In the genomic region with DNA sequence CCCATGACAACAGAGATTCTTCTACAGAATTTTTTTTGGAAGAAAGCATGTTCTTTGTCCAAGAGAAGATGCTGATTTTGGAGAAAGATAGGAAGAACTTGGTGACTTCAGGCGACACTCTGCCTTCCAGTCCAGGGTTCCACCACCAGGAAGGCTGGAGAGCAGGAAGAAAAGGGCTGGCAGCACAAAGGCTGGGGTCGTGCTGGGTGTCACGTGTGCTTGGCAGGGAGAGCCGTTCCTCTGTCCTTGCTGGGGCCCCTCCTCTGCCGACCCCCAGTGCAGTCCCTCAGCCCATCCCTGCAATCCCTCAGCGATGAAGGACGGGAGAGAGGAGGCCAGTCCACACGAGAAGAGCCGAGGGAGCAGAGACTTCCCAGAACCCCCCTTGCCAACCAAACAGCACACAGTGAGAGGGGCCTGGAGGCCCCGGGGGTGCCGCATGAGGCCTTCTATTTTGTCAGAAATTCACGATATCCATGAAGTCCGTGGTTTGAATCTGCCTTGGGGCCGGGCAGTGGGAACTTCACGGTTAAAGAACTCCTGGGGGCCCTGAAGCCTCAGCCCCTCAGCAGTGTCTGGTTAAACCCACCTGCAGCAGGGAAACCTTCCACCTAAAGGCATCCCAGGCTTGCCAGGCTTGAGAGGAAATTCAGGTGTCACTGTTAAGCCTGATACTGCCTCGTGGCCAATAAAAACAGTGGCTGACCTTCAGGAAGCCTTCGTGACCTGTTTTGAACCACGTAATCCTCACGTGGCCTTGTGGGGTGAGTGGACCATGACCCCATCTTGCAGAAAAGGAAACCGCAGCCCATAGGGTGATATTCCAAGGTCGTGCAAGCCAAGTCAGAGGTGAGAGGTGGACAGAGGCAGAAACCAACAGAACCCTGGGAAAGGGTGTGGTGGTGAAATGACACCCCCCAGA, we compare ENCODE assay signal across 1 cellular context.
TF ChIP-seq lines count a peak whose summit lies in the region.

No MANE protein-coding gene starts in this region.

TF ChIP-seq in HepG2, 621 proteins besides CTCF, POLR2A, EP300 and RAD21 (continued from another document and continues in another):
- TF ChIP-seq TFE3 (CRISPR knock-in tag; IDR thresholded peaks at IDR 0.05) (peak; percentile 91), BATF2 (CRISPR knock-in tag; IDR thresholded peaks at IDR 0.05) (no peak), PHF8 (CRISPR knock-in tag; IDR thresholded peaks at IDR 0.05) (no peak; the same call in 1 of the 2 replicates), MAFG (CRISPR knock-in tag; IDR thresholded peaks at IDR 0.05) (no peak), ZNF430 (CRISPR knock-in tag; IDR thresholded peaks at IDR 0.05) (peak; percentile 89; the same call in 1 of the 2 replicates), ZNF143 (CRISPR knock-in tag; IDR thresholded peaks at IDR 0.05) (peak; percentile 49), THAP8 (CRISPR knock-in tag; IDR thresholded peaks at IDR 0.05; ENCODE audit: borderline replicate concordance) (no peak), XRCC5 (optimal IDR thresholded peaks at IDR 0.05; ENCODE audit: low read length) (no peak), THAP7 (CRISPR knock-in tag; IDR thresholded peaks at IDR 0.05) (peak; percentile 72; the same call in 1 of the 2 replicates), ZFP37 (CRISPR knock-in tag; IDR thresholded peaks at IDR 0.05; ENCODE audit: borderline replicate concordance) (peak; percentile 43; the same call in 1 of the 2 replicates), BORCS8-MEF2B (CRISPR knock-in tag; IDR thresholded peaks at IDR 0.05) (no peak), ARHGAP35 (CRISPR knock-in tag; IDR thresholded peaks at IDR 0.05; ENCODE audit: borderline replicate concordance) (no peak), ZNF766 (CRISPR knock-in tag; IDR thresholded peaks at IDR 0.05; ENCODE audit: borderline replicate concordance) (peak; percentile 51; the same call in 1 of the 2 replicates), HOXA3 (CRISPR knock-in tag; IDR thresholded peaks at IDR 0.05) (peak; percentile 75; the same call in 1 of the 2 replicates), KMT2B (CRISPR knock-in tag; IDR thresholded peaks at IDR 0.05) (no peak), REL (CRISPR knock-in tag; conservative IDR thresholded peaks at IDR 0.05) (no peak), NR2F6 (IDR thresholded peaks at IDR 0.05) (peak; percentile 82), NR2F6 (CRISPR knock-in tag; IDR thresholded peaks at IDR 0.05) (peak; percentile 94), SMAD1 (CRISPR knock-in tag; IDR thresholded peaks at IDR 0.05; ENCODE audit: borderline replicate concordance, low read depth) (0 out of 2 replicates have a peak, but pooled peaks have one; percentile 46), NR2F1 (CRISPR knock-in tag; IDR thresholded peaks at IDR 0.05) (peak; percentile 52 to 90; a peak in 2 of 4 replicates), ZNF331 (CRISPR knock-in tag; IDR thresholded peaks at IDR 0.05) (peak; percentile 48; the same call in 1 of the 2 replicates), RXRA (CRISPR knock-in tag; IDR thresholded peaks at IDR 0.05) (peak; percentile 76; the same call in 1 of the 2 replicates), MAZ (IDR thresholded peaks at IDR 0.05; ENCODE audit: borderline replicate concordance, low read depth, low read length) (no peak), MAZ (CRISPR knock-in tag; IDR thresholded peaks at IDR 0.05; ENCODE audit: low read depth) (peak; percentile 45; the same call in 1 of the 2 replicates), IRF2 (CRISPR knock-in tag; IDR thresholded peaks at IDR 0.05) (peak; percentile 66), FOXP1 (IDR thresholded peaks at IDR 0.05) (no peak), FOXP1 (CRISPR knock-in tag; IDR thresholded peaks at IDR 0.05) (peak; percentile 60), ZZZ3 (CRISPR knock-in tag; IDR thresholded peaks at IDR 0.05; ENCODE audit: borderline replicate concordance) (no peak), ZSCAN9 (CRISPR knock-in tag; IDR thresholded peaks at IDR 0.05; ENCODE audit: borderline replicate concordance) (0 out of 2 replicates have a peak, but pooled peaks have one; percentile 44), MEIS2 (CRISPR knock-in tag; IDR thresholded peaks at IDR 0.05) (peak; percentile 44; the same call in 1 of the 2 replicates), CCAR2 (optimal IDR thresholded peaks at IDR 0.05; ENCODE audit: low read depth, low read length) (no peak), MEIS1 (CRISPR knock-in tag; IDR thresholded peaks at IDR 0.05; ENCODE audit: borderline replicate concordance) (0 out of 2 replicates have a peak, but pooled peaks have one; percentile 33), SOX5 (CRISPR knock-in tag; IDR thresholded peaks at IDR 0.05; ENCODE audit: borderline replicate concordance) (peak; percentile 80; the same call in 1 of the 2 replicates)
- TF ChIP-seq, protein P1, sequence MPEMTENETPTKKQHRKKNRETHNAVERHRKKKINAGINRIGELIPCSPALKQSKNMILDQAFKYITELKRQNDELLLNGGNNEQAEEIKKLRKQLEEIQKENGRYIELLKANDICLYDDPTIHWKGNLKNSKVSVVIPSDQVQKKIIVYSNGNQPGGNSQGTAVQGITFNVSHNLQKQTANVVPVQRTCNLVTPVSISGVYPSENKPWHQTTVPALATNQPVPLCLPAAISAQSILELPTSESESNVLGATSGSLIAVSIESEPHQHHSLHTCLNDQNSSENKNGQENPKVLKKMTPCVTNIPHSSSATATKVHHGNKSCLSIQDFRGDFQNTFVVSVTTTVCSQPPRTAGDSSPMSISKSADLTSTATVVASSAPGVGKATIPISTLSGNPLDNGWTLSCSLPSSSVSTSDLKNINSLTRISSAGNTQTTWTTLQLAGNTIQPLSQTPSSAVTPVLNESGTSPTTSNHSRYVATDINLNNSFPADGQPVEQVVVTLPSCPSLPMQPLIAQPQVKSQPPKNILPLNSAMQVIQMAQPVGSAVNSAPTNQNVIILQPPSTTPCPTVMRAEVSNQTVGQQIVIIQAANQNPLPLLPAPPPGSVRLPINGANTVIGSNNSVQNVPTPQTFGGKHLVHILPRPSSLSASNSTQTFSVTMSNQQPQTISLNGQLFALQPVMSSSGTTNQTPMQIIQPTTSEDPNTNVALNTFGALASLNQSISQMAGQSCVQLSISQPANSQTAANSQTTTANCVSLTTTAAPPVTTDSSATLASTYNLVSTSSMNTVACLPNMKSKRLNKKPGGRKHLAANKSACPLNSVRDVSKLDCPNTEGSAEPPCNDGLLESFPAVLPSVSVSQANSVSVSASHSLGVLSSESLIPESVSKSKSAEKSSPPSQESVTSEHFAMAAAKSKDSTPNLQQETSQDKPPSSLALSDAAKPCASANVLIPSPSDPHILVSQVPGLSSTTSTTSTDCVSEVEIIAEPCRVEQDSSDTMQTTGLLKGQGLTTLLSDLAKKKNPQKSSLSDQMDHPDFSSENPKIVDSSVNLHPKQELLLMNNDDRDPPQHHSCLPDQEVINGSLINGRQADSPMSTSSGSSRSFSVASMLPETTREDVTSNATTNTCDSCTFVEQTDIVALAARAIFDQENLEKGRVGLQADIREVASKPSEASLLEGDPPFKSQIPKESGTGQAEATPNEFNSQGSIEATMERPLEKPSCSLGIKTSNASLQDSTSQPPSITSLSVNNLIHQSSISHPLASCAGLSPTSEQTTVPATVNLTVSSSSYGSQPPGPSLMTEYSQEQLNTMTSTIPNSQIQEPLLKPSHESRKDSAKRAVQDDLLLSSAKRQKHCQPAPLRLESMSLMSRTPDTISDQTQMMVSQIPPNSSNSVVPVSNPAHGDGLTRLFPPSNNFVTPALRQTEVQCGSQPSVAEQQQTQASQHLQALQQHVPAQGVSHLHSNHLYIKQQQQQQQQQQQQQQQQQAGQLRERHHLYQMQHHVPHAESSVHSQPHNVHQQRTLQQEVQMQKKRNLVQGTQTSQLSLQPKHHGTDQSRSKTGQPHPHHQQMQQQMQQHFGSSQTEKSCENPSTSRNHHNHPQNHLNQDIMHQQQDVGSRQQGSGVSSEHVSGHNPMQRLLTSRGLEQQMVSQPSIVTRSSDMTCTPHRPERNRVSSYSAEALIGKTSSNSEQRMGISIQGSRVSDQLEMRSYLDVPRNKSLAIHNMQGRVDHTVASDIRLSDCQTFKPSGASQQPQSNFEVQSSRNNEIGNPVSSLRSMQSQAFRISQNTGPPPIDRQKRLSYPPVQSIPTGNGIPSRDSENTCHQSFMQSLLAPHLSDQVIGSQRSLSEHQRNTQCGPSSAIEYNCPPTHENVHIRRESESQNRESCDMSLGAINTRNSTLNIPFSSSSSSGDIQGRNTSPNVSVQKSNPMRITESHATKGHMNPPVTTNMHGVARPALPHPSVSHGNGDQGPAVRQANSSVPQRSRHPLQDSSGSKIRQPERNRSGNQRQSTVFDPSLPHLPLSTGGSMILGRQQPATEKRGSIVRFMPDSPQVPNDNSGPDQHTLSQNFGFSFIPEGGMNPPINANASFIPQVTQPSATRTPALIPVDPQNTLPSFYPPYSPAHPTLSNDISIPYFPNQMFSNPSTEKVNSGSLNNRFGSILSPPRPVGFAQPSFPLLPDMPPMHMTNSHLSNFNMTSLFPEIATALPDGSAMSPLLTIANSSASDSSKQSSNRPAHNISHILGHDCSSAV (CRISPR knock-in tag; IDR thresholded peaks at IDR 0.05; ENCODE audit: borderline replicate concordance) = no peak
- TF ChIP-seq, protein P2, sequence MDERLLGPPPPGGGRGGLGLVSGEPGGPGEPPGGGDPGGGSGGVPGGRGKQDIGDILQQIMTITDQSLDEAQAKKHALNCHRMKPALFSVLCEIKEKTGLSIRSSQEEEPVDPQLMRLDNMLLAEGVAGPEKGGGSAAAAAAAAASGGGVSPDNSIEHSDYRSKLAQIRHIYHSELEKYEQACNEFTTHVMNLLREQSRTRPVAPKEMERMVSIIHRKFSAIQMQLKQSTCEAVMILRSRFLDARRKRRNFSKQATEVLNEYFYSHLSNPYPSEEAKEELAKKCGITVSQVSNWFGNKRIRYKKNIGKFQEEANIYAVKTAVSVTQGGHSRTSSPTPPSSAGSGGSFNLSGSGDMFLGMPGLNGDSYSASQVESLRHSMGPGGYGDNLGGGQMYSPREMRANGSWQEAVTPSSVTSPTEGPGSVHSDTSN (CRISPR knock-in tag; IDR thresholded peaks at IDR 0.05) = no peak
- TF ChIP-seq, protein P3, sequence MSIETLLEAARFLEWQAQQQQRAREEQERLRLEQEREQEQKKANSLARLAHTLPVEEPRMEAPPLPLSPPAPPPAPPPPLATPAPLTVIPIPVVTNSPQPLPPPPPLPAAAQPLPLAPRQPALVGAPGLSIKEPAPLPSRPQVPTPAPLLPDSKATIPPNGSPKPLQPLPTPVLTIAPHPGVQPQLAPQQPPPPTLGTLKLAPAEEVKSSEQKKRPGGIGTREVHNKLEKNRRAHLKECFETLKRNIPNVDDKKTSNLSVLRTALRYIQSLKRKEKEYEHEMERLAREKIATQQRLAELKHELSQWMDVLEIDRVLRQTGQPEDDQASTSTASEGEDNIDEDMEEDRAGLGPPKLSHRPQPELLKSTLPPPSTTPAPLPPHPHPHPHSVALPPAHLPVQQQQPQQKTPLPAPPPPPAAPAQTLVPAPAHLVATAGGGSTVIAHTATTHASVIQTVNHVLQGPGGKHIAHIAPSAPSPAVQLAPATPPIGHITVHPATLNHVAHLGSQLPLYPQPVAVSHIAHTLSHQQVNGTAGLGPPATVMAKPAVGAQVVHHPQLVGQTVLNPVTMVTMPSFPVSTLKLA (IDR thresholded peaks at IDR 0.05) = 0 out of 2 replicates have a peak, but pooled peaks have one; percentile 34
- TF ChIP-seq, protein P4, sequence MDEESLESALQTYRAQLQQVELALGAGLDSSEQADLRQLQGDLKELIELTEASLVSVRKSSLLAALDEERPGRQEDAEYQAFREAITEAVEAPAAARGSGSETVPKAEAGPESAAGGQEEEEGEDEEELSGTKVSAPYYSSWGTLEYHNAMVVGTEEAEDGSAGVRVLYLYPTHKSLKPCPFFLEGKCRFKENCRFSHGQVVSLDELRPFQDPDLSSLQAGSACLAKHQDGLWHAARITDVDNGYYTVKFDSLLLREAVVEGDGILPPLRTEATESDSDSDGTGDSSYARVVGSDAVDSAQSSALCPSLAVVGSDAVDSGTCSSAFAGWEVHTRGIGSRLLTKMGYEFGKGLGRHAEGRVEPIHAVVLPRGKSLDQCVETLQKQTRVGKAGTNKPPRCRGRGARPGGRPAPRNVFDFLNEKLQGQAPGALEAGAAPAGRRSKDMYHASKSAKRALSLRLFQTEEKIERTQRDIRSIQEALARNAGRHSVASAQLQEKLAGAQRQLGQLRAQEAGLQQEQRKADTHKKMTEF (CRISPR knock-in tag; IDR thresholded peaks at IDR 0.05) = peak; percentile 54; the same call in 1 of the 2 replicates
- TF ChIP-seq, protein P5, sequence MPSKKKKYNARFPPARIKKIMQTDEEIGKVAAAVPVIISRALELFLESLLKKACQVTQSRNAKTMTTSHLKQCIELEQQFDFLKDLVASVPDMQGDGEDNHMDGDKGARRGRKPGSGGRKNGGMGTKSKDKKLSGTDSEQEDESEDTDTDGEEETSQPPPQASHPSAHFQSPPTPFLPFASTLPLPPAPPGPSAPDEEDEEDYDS (CRISPR knock-in tag; IDR thresholded peaks at IDR 0.05) = peak; percentile 54; the same call in 1 of the 2 replicates
